In the genomic region with DNA sequence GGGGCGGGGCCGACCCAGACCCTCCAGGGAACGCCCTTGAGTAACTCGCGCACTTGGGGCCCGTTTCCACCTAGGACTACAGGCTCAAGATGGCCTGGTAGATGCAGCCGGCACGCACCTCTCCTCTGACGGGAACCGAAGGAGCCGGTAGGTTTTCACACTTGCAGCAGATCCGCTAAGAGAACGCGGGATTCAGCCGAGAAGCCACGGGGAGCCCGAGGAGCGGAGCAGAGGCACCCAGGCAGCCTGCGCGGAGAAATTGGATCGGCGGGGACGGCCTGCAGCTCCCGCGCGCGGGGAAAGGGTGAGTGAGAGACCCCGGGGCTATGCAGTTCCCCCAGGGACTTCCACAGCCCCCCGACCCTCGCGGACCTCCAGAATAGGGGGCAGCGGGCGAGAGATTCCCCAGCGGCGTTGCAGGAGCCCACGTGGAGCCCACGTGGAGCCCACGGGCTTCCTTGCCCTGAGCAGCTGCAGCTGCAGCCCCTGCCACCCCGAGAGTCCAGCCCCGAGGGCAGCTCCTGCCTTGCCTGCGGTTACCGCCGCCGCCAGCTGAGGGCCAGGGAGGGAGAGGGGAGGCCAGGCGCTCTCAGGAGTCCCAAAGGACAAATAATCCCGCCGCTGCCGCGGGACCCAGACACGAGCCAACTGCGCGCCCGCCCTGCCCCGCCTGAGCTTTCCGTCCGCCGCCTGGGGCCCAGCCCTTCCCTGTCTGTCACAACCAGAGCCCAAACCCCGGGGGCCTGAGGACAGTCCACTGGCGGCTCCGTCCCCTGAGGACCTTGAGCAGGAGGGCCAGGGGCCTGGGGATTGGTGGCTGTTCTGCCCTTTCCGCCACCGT, we compare ENCODE assay signal across 1 cellular context.
TF ChIP-seq lines count a peak whose summit lies in the region.

No MANE protein-coding gene starts in this region.

TF ChIP-seq in H1, 55 proteins besides CTCF, POLR2A, EP300 and RAD21:
- no peak for TF ChIP-seq ATF2 (IDR thresholded peaks at IDR 0.05; ENCODE audit: low read length)
- TF ChIP-seq YY1 (IDR thresholded peaks at IDR 0.05; ENCODE audit: low read depth, low read length), result peak; percentile 52; the same call in 1 of the 2 replicates
- no peak for TF ChIP-seq SP1 (IDR thresholded peaks at IDR 0.05; ENCODE audit: low read depth, low read length)
- TF ChIP-seq TAF1 (IDR thresholded peaks at IDR 0.05; ENCODE audit: low read depth, low read length), result peak; percentile 88
- TF ChIP-seq SIN3A (conservative IDR thresholded peaks at IDR 0.05 in 1 of 2, IDR thresholded peaks at IDR 0.05 in 1 of 2; ENCODE audit: low read depth in 1 of 2, low read length in 2 of 2), result peak in 1 of 2 experiments; percentile 29; a peak in 1 of 4 replicates
- TF ChIP-seq PHF8 (conservative IDR thresholded peaks at IDR 0.05; ENCODE audit: low read depth, low read length), result peak; percentile 72
- TF ChIP-seq KDM4A (IDR thresholded peaks at IDR 0.05; ENCODE audit: low read depth, low read length, severe bottlenecking), result no peak
- no peak for TF ChIP-seq CEBPB (IDR thresholded peaks at IDR 0.05; ENCODE audit: low read depth, low read length)
- TF ChIP-seq ATF3 (IDR thresholded peaks at IDR 0.05; ENCODE audit: insufficient read depth, low read depth, low read length), result no peak
- TF ChIP-seq TBP (IDR thresholded peaks at IDR 0.05; ENCODE audit: low read depth, low read length), result peak; percentile 80; the same call in 1 of the 2 replicates
- TF ChIP-seq MAX (IDR thresholded peaks at IDR 0.05), result peak; percentile 39; the same call in 1 of the 2 replicates
- peak; percentile 48; the same call in 1 of the 2 replicates for TF ChIP-seq E2F6 (IDR thresholded peaks at IDR 0.05)
- TF ChIP-seq CHD7 (IDR thresholded peaks at IDR 0.05; ENCODE audit: insufficient replicate concordance, low read length), result peak; percentile 5
- no peak for TF ChIP-seq ZNF274 (IDR thresholded peaks at IDR 0.05; ENCODE audit: borderline replicate concordance, extremely low read depth, low read length)
- TF ChIP-seq POLR2AphosphoS5 (IDR thresholded peaks at IDR 0.05; ENCODE audit: low read depth, low read length), result peak; percentile 86
- TF ChIP-seq GABPA (IDR thresholded peaks at IDR 0.05; ENCODE audit: borderline replicate concordance, insufficient read depth, low read length), result no peak
TF ChIP-seq in H1: peak in this region for 9.
